ENCODE assay signal across 9 cellular contexts in the genomic region with DNA sequence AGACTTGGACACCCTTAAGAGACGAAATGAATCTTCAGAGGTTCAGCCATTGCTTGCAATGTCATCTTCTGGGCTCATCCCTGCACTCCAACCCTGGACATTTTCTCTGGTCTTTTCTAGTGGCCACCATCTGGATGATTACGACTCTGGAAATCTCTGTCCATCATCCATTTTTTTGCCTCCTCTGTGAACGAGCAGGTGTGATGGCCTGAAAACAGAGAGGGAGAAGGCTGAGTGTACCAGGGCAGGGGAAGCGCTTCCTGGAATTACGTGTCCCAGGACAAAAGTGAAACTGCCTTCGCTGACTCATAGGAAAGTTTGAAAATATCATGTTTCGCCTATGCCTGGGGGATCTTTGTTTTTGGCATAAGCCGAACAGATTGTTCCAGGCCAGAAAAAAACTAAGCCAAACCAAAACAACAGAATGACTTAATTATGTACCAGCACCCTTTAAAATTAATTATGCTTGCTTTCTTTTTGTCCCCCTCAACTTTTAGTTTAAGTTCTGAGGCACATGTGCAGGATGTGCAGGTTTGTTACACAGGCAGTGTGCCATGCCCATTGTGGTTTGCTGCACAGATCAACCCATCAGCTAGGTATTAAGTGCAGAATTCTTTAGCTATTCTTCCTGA. TPM values are rescaled to one million over a fixed set of nuclear protein-coding genes. Genes with fewer than 3 reads are reported as not detected.
DNase-seq lines count a peak whose midpoint lies in the region; ATAC-seq and TF ChIP-seq lines count a peak whose summit lies in the region.
"Had no signal": no experiment of that assay in that cellular context is flagged by ENCODE, and none has a peak within 500 bp of the region (broad histone marks: within the 10 kb centered on the region; RNA-seq: fewer than 3 reads in every experiment).

No MANE protein-coding gene starts in this region.

- H3K27me3 ChIP-seq in H7 (ENCODE audit: control insufficient read depth, insufficient read depth, low read length): no peaks in the 10 kb centered on the region

- peak; percentile 30 for ATAC-seq in GM18858 (IDR thresholded peaks at IDR 0.05; ENCODE audit: unreplicated experiment)

- DNase-seq in HPDE6-E6E7 (ENCODE audit: extremely low spot score) (peak; percentile 93), activated T-cell treated with anti-CD3 and anti-CD28 coated beads for 4 hours (peak; percentile 16), foreskin fibroblast (peak; percentile 85 to 94), smooth muscle cell of the brain vasculature (ENCODE audit: low read depth, low spot score) (peak; percentile 72), posterior cingulate gyrus (no peak), H7 (no peak), NCI-H526 (lab: John Stamatoyannopoulos, UW) (no peak)
- DNase-seq: activated B cell treated with CpG ODN at 0.5 μM for 24 hours had no signal

- H3K36me3 ChIP-seq in H7 (replicated peaks; ENCODE audit: control insufficient read depth, insufficient read depth, low read length): no peaks in the 10 kb centered on the region; the same call in 1 of the 2 replicates

- no peak for TF ChIP-seq CTCF in foreskin fibroblast (IDR thresholded peaks at IDR 0.05; ENCODE audit: low read depth, low read length)

- peak overlapping the region; percentile 9 to 34 for H3K4me3 ChIP-seq in foreskin fibroblast (ENCODE audit: low read depth in 1 of 2, low read length in 2 of 2)
- no peak overlapping the region for H3K4me3 ChIP-seq in H7 (ENCODE audit: insufficient read depth, low read depth, low read length)

- intact Hi-C loops in posterior cingulate gyrus (cut with DNase I): no loop called here

RNA-seq across cellular contexts. Expression of a gene that starts 31.9 kb away (rescaled TPM):
- total RNA-seq in H7 (2014; rRNA removed; shearing (Covaris generic)): 1.1 and 1.6 TPM in 2 replicates

Comparison
In these comparisons a context has a peak if more than half of its experiments do, and no peak if none do; other contexts are left out.
1. DNase-seq: peak in HPDE6-E6E7 (single experiment), activated T-cell treated with anti-CD3 and anti-CD28 coated beads for 4 hours (single experiment), foreskin fibroblast (2 of 2) and smooth muscle cell of the brain vasculature (single experiment); none in posterior cingulate gyrus (0 of 10), H7 (single experiment) and NCI-H526 (0 of 2).